Comparison of ENCODE assay signal across 21 cellular contexts in genomic region chr1:169886422-169886821, GRCh38. TPM values are rescaled to one million over a fixed set of nuclear protein-coding genes. Genes with fewer than 3 reads are reported as not detected.
A peak's percentile ranks its signal among the peaks of the same experiment; 100 is the strongest.
DNase-seq lines count a peak whose midpoint lies in the region; ATAC-seq and TF ChIP-seq lines count a peak whose summit lies in the region.
"Had no signal": no experiment of that assay in that cellular context is flagged by ENCODE, and none has a peak within 500 bp of the region (broad histone marks: within the 10 kb centered on the region; RNA-seq: fewer than 3 reads in every experiment).

No MANE protein-coding gene starts in this region.

- TF ChIP-seq CTCF in fibroblast of villous mesenchyme (IDR thresholded peaks at IDR 0.05; ENCODE audit: insufficient read depth, low read depth, low read length), result no peak

- no peak overlapping the region for H3K4me3 ChIP-seq in fibroblast of villous mesenchyme (ENCODE audit: low read depth, low read length)

- peak; percentile 30 for DNase-seq in HCEC 1CT
- DNase-seq in M059J (ENCODE audit: low read depth), result peak; percentile 51
- peak; percentile 65 for DNase-seq in fibroblast of villous mesenchyme (ENCODE audit: low read depth)
- no peak for DNase-seq in KG1 (lab: John Stamatoyannopoulos, UW)
- DNase-seq in NCI-H1048 (lab: John Stamatoyannopoulos, UW), result no peak
- DNase-seq in T1000 (lab: John Stamatoyannopoulos, UW), result no peak
- DNase-seq: ACHN; AML-193; C1 segment of cervical spinal cord; Calu3; CD8-positive, alpha-beta memory T cell; GDM1; KBM-7; MV-4-11; NCI-H1694; NCI-H2081; NK-92 treated with Interleukin-12 subunit alpha and Interleukin-12 subunit beta, amount 100 ng/mL, for 24 hours; SIG-M5; SK-N-SH had no signal

- ATAC-seq in HG02870 (IDR thresholded peaks at IDR 0.05; ENCODE audit: unreplicated experiment), result no peak
- ATAC-seq: Panc1 had no signal

RNA-seq across cellular contexts. Expression of gene SCYL3, which starts 7.3 kb away (rescaled TPM):
- total RNA-seq in M059J (2014; rRNA removed; shearing (Covaris generic)), result 2.9 and 7.8 TPM in 2 replicates
- 8.4 and 10.4 TPM in 2 replicates for total RNA-seq in fibroblast of villous mesenchyme

Comparison
In these comparisons a context has a peak if more than half of its experiments do, and no peak if none do; other contexts are left out.
1. DNase-seq: peak in HCEC 1CT (single experiment), M059J (single experiment) and fibroblast of villous mesenchyme (single experiment); none in KG1 (single experiment), NCI-H1048 (single experiment) and T1000 (single experiment).